10 cellular contexts compared by ENCODE assay signal in the genomic region with DNA sequence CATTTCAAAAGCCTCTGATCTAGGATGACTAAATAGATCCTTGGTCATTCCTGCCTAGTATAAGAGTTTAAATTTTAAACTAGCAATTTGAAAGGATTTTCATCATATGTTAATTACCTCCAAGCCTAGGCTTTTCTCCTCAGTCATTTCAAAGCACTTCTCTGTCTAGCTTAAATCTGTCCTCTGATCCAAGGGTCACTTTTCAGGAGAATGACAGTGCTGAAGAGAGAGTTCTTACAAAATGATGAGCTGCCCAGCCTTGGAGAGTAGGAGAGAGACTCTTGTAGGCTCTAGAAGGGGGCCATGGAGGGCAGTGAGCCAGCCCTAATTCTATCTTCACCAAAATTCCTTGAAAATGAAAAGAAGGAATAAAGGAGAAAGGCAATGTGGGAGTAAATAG. TPM values are rescaled to one million over a fixed set of nuclear protein-coding genes. Genes with fewer than 3 reads are reported as not detected.
DNase-seq lines count a peak whose midpoint lies in the region; ATAC-seq and TF ChIP-seq lines count a peak whose summit lies in the region.
"Had no signal": no experiment of that assay in that cellular context is flagged by ENCODE, and none has a peak within 500 bp of the region (broad histone marks: within the 10 kb centered on the region; RNA-seq: fewer than 3 reads in every experiment).

No MANE protein-coding gene starts in this region.

- H3K9me3 ChIP-seq in A673 (ENCODE audit: low read depth, low read length, poor library complexity, severe bottlenecking): no peaks in the 10 kb centered on the region

- CTCF ChIA-PET in A673 (lab: Charles Lee): no interaction called here

- in situ Hi-C loops in brain microvascular endothelial cell (cut with HindIII; ENCODE audit: low pct_ligation_motif_present, low sequenced_read_pairs): no loop called here

- intact Hi-C loops in A673 (cut with micrococcal nuclease; ENCODE audit: unreplicated experiment): no loop called here

- H3K4me3 ChIP-seq in brain microvascular endothelial cell (ENCODE audit: low read depth, low read length) (no peak overlapping the region), A673 (ENCODE audit: low read depth, low read length, poor library complexity, severe bottlenecking) (no peak overlapping the region)

- TF ChIP-seq CTCF in brain microvascular endothelial cell (IDR thresholded peaks at IDR 0.05; ENCODE audit: low read depth, low read length, missing control alignments) (no peak), A673 (conservative IDR thresholded peaks at IDR 0.05; ENCODE audit: low read depth, low read length) (no peak)

- DNase-seq in brain microvascular endothelial cell: no peak
- peak; percentile 78 for DNase-seq in renal cortical epithelial cell (ENCODE audit: low read depth)
- DNase-seq in NCI-H146 (lab: John Stamatoyannopoulos, UW): no peak
- no peak for DNase-seq in pons (ENCODE audit: low spot score)
- no peak for DNase-seq in A673 (ENCODE audit: low spot score)
- DNase-seq in NCI-H187 treated with DMSO at 0.1 percent for 48 hours (lab: John Stamatoyannopoulos, UW): no peak
- DNase-seq: NCI-H1694, posterior cingulate gyrus had no signal

- POLR2A ChIA-PET in A673 (lab: Charles Lee; ENCODE audit: low non-redundant PET): no interaction called here

- peak; percentile 28 for ATAC-seq in GM19035 (IDR thresholded peaks at IDR 0.05; ENCODE audit: unreplicated experiment)
- ATAC-seq in HG02943 (IDR thresholded peaks at IDR 0.05; ENCODE audit: low read depth, unreplicated experiment): peak; percentile 16

- H3K27me3 ChIP-seq in brain microvascular endothelial cell (replicated peaks): no peaks in the 10 kb centered on the region
- H3K27me3 ChIP-seq in A673 (replicated peaks; ENCODE audit: insufficient read depth, low read depth, low read length, poor library complexity): no peaks in the 10 kb centered on the region

- BruUV-seq in A673 (replicated peaks; lab: Mats Ljungman, UMichigan): no TSS peak

- H3K4me1 ChIP-seq in A673 (ENCODE audit: insufficient read depth, low read length, poor library complexity, severe bottlenecking): no peaks in the 10 kb centered on the region

- H3K36me3 ChIP-seq in brain microvascular endothelial cell (replicated peaks) (peaks cover 10% of the 10 kb centered on the region), A673 (ENCODE audit: insufficient read depth, low read length, poor library complexity, severe bottlenecking) (no peaks in the 10 kb centered on the region)

- H3K27ac ChIP-seq in brain microvascular endothelial cell (peak overlapping the region; percentile 13), A673 (ENCODE audit: low read depth, low read length, poor library complexity, severe bottlenecking) (no peak overlapping the region)

RNA-seq across cellular contexts. Expression of a gene that starts 25.0 kb away (rescaled TPM):
- total RNA-seq in renal cortical epithelial cell: 76.8 and 137 TPM in 2 replicates
- total RNA-seq in A673 (2021): 15.8 and 16.1 TPM in 2 replicates

RNA-seq across cellular contexts. Expression of a gene that starts 46.5 kb away (rescaled TPM):
- 56.8 and 78.8 TPM in 2 replicates for total RNA-seq in renal cortical epithelial cell
- total RNA-seq in A673 (2021): 22.6 and 26.4 TPM in 2 replicates
